Comparison of ENCODE assay signal across 1 cellular context in the genomic region with DNA sequence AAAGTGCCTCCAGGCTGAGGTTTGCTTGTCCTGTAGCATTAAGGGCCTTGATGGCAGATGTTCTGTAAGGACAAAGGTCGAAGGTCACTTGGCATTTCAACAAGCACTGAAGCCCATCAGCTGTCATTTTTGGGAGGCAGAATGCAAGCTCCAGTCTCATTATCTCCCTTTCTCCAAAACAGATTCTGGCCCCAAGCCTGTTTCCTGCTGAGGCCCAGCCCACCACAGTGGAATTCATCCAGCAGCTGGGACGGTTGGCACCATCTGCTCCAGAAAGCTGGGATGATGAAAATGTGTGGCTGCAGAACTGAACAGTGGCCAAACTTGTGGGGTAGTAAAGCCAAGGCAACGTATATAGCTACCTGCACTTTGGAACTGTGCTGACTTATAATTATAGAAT.
TF ChIP-seq lines count a peak whose summit lies in the region.

No MANE protein-coding gene starts in this region.

TF ChIP-seq in HepG2, 621 proteins besides CTCF, POLR2A, EP300 and RAD21 (continued from another document):
- TF ChIP-seq, protein P1, sequence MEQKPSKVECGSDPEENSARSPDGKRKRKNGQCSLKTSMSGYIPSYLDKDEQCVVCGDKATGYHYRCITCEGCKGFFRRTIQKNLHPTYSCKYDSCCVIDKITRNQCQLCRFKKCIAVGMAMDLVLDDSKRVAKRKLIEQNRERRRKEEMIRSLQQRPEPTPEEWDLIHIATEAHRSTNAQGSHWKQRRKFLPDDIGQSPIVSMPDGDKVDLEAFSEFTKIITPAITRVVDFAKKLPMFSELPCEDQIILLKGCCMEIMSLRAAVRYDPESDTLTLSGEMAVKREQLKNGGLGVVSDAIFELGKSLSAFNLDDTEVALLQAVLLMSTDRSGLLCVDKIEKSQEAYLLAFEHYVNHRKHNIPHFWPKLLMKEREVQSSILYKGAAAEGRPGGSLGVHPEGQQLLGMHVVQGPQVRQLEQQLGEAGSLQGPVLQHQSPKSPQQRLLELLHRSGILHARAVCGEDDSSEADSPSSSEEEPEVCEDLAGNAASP (CRISPR knock-in tag; IDR thresholded peaks at IDR 0.05; ENCODE audit: borderline replicate concordance): peak; percentile 20; the same call in 1 of the 2 replicates
